ENCODE assay signal across 25 cellular contexts in genomic region chr7:35277359-35277758, GRCh38. TPM values are rescaled to one million over a fixed set of nuclear protein-coding genes. Genes with fewer than 3 reads are reported as not detected.
"Had no signal": no experiment of that assay in that cellular context is flagged by ENCODE, and none has a peak within 500 bp of the region (broad histone marks: within the 10 kb centered on the region; RNA-seq: fewer than 3 reads in every experiment).

No MANE protein-coding gene starts in this region.

- DNase-seq: central memory CD4-positive, alpha-beta T cell; effector CD8-positive, alpha-beta T cell; endodermal cell; foreskin fibroblast; gastrocnemius medialis; head of caudate nucleus; hippocampal formation; left colon; mesenchymal stem cell; mucosa of descending colon; naive thymus-derived CD4-positive, alpha-beta T cell; nucleus accumbens; stimulated activated CD4-positive, alpha-beta T cell treated with anti-CD3 and anti-CD28 coated beads, Interleukin-4, amount 100 ng/mL, for 4 hours; upper lobe of left lung had no signal

- H3K27ac ChIP-seq: epithelial cell of prostate, gastrocnemius medialis, prostate gland, thoracic aorta, tibial nerve, upper lobe of left lung had no signal

- H3K4me3 ChIP-seq: gastrocnemius medialis, lung, mucosa of descending colon, prostate gland, thoracic aorta, tibial nerve, upper lobe of left lung had no signal

- H3K27me3 ChIP-seq: tibial nerve, upper lobe of left lung had no signal

- H3K36me3 ChIP-seq: gastrocnemius medialis, prostate gland, thoracic aorta, tibial nerve, upper lobe of left lung had no signal

- ATAC-seq: esophagus mucosa; gastrocnemius medialis; left colon; mucosa of descending colon; naive thymus-derived CD4-positive, alpha-beta T cell; sciatic nerve; stimulated activated memory B cell treated with anti-CD40 and anti-IgM and Interleukin-4, amounts not matched to agents 10 μg/mL and 1 μg/mL and 100 μg/mL, for 72 hours had no signal

- H3K9me3 ChIP-seq: gastrocnemius medialis, mucosa of descending colon, prostate gland, thoracic aorta, tibial nerve, upper lobe of left lung had no signal

- H3K4me1 ChIP-seq: gastrocnemius medialis, prostate gland, tibial nerve, upper lobe of left lung had no signal

RNA-seq across cellular contexts. Expression of gene TBX20, which starts 23.5 kb away (rescaled TPM):
- total RNA-seq: cerebellum; esophagus mucosa; gastrocnemius medialis; glomerular endothelial cell; naive thymus-derived CD4-positive, alpha-beta T cell; osteocyte; sciatic nerve had no signal
- polyA plus RNA-seq: lung; naive thymus-derived CD4-positive, alpha-beta T cell had no signal
